ENCODE assay signal across 1 cellular context in genomic region chr1:54945393-54945936, GRCh38.
TF ChIP-seq lines count a peak whose summit lies in the region.

No MANE protein-coding gene starts in this region.

TF ChIP-seq in WTC11, 78 proteins besides CTCF, POLR2A, EP300 and RAD21 (continued from another document):
- TF ChIP-seq ZNF425 (CRISPR knock-in tag; conservative IDR thresholded peaks at IDR 0.05), result no peak
- no peak for TF ChIP-seq FOXP1 (CRISPR knock-in tag; IDR thresholded peaks at IDR 0.05; ENCODE audit: borderline replicate concordance)
- TF ChIP-seq PRDM15 (CRISPR knock-in tag; IDR thresholded peaks at IDR 0.05), result no peak
- TF ChIP-seq TCF7 (CRISPR knock-in tag; IDR thresholded peaks at IDR 0.05; ENCODE audit: low read depth), result no peak
- TF ChIP-seq ELF4 (CRISPR knock-in tag; IDR thresholded peaks at IDR 0.05; ENCODE audit: low read depth), result no peak
- TF ChIP-seq SMAD3 (CRISPR knock-in tag; IDR thresholded peaks at IDR 0.05; ENCODE audit: borderline replicate concordance), result no peak
- TF ChIP-seq CBFB (CRISPR knock-in tag; IDR thresholded peaks at IDR 0.05; ENCODE audit: low read depth), result no peak
- TF ChIP-seq EMX1 (CRISPR knock-in tag; IDR thresholded peaks at IDR 0.05), result no peak
- TF ChIP-seq, protein P1, sequence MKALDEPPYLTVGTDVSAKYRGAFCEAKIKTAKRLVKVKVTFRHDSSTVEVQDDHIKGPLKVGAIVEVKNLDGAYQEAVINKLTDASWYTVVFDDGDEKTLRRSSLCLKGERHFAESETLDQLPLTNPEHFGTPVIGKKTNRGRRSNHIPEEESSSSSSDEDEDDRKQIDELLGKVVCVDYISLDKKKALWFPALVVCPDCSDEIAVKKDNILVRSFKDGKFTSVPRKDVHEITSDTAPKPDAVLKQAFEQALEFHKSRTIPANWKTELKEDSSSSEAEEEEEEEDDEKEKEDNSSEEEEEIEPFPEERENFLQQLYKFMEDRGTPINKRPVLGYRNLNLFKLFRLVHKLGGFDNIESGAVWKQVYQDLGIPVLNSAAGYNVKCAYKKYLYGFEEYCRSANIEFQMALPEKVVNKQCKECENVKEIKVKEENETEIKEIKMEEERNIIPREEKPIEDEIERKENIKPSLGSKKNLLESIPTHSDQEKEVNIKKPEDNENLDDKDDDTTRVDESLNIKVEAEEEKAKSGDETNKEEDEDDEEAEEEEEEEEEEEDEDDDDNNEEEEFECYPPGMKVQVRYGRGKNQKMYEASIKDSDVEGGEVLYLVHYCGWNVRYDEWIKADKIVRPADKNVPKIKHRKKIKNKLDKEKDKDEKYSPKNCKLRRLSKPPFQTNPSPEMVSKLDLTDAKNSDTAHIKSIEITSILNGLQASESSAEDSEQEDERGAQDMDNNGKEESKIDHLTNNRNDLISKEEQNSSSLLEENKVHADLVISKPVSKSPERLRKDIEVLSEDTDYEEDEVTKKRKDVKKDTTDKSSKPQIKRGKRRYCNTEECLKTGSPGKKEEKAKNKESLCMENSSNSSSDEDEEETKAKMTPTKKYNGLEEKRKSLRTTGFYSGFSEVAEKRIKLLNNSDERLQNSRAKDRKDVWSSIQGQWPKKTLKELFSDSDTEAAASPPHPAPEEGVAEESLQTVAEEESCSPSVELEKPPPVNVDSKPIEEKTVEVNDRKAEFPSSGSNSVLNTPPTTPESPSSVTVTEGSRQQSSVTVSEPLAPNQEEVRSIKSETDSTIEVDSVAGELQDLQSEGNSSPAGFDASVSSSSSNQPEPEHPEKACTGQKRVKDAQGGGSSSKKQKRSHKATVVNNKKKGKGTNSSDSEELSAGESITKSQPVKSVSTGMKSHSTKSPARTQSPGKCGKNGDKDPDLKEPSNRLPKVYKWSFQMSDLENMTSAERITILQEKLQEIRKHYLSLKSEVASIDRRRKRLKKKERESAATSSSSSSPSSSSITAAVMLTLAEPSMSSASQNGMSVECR (CRISPR knock-in tag; IDR thresholded peaks at IDR 0.05; ENCODE audit: borderline replicate concordance), result no peak
- TF ChIP-seq ZNF281 (CRISPR knock-in tag; IDR thresholded peaks at IDR 0.05), result no peak
